Comparison of ENCODE assay signal across 8 cellular contexts in genomic region chr7:75945297-75946168, GRCh38. TPM values are rescaled to one million over a fixed set of nuclear protein-coding genes. Genes with fewer than 3 reads are reported as not detected.
DNase-seq lines count a peak whose midpoint lies in the region; ATAC-seq and TF ChIP-seq lines count a peak whose summit lies in the region.

No MANE protein-coding gene starts in this region.

- no peaks in the 10 kb centered on the region for H3K27me3 ChIP-seq in adrenal gland

- DNase-seq in A172 (ENCODE audit: low spot score) (peak; percentile 72), adrenal gland (peak; percentile 64 to 86 (median 79)), kidney tubule cell (ENCODE audit: low spot score) (peak; percentile 66), NCI-H2171 (lab: John Stamatoyannopoulos, UW) (no peak)

- peak in 1 of 2 donors; percentile 59 for TF ChIP-seq POLR2A in adrenal gland (IDR thresholded peaks at IDR 0.05)

- TF ChIP-seq CTCF in adrenal gland (IDR thresholded peaks at IDR 0.05), result peak in 4 of 6 experiments; percentile 14 to 39 (median 26)

- H3K4me3 ChIP-seq in adrenal gland, result no peak overlapping the region

- no peaks in the 10 kb centered on the region for H3K9me3 ChIP-seq in adrenal gland (replicated peaks in 1 of 3)

- ATAC-seq in HG02885 (IDR thresholded peaks at IDR 0.05; ENCODE audit: poor library complexity, unreplicated experiment) (peak; percentile 54), GM21576 (IDR thresholded peaks at IDR 0.05; ENCODE audit: unreplicated experiment) (no peak), GM21515 (IDR thresholded peaks at IDR 0.05; ENCODE audit: unreplicated experiment) (no peak), HG02840 (IDR thresholded peaks at IDR 0.05; ENCODE audit: low FRiP score, unreplicated experiment) (no peak)

- intact Hi-C loops in adrenal gland (cut with DNase I), result no loop called here

- H3K27ac ChIP-seq in adrenal gland, result peak overlapping the region; percentile 51 to 98 (median 68)

- H3K36me3 ChIP-seq in adrenal gland (replicated peaks in 1 of 2), result peaks cover 0 to 9% of the 10 kb centered on the region in 2 donors

- WGBS in adrenal gland, 4 donors, result 36 to 47% (median 42%) methylated on average over 8 of the region's 8 CpGs

- peaks cover 23 to 64% of the 10 kb centered on the region in 2 donors for H3K4me1 ChIP-seq in adrenal gland (replicated peaks in 1 of 2)

RNA-seq across cellular contexts. Expression of gene POR, which starts 30.6 kb away (rescaled TPM):
- total RNA-seq in A172 (2014; rRNA removed; shearing (Covaris generic)), result 70.9 and 72.6 TPM in 2 replicates
- 1,000 to 10,000 TPM in 1 of 8 donors, 100 to 1,000 TPM in 7; 268 to 1,301 (median 582) TPM for total RNA-seq in adrenal gland
- 100 to 1,000 TPM; 442 to 981 (median 731) TPM for polyA plus RNA-seq in adrenal gland

RNA-seq across cellular contexts. Expression of gene TMEM120A, which starts 48.9 kb away (rescaled TPM):
- total RNA-seq in A172 (2014; rRNA removed; shearing (Covaris generic)), result 13.6 and 26.5 TPM in 2 replicates
- total RNA-seq in adrenal gland, result 100 to 1,000 TPM in 4 of 8 donors, 10 to 100 TPM in 4; 51.4 to 277 (median 113) TPM
- 100 to 1,000 TPM; 197 to 260 (median 227) TPM for polyA plus RNA-seq in adrenal gland
